Comparison of ENCODE assay signal across 8 cellular contexts in the genomic region with DNA sequence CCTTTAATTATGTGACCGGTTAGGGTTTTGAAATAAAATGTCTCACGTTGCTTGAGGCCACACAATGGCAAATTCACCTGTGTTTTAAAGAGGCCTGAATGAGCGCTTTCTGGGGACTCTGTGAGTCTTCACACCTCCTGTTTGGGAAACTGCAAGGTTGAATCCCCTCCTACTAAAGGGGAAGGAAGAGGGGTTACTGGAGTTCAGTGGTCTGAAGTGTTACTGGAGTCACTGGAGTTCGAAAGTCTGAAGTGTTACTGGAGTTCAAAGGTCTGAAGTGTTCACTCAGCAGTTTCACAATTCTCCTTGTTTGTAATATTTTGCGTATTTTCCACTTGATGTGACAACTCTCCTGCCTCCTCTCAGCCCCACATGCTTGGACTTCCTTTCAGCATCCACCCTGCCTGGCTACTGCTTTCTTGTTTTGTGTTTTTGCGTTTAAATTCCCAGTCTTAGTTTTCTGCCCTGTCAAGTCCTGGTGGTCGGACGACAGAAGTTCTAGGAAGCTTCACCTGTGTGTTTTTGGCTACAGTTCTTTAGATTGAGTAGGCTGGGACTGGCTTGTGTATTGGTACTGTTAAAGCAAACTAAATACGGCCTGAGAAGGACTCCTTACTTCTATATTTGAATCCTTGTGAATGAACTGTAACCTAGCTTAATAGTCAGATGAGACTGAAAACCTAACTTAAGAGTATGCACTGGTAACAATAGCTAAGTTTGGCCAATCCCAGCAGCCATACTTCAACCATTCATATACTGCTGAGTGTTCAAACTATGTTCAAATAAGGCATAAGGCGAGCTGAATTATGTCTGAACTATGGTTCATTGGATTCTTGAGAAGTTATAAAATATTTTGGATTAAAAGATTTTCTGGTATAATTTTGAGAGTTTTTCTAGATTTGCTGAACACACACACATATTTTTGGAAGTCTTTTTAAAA. TPM values are rescaled to one million over a fixed set of nuclear protein-coding genes. Genes with fewer than 3 reads are reported as not detected.
DNase-seq lines count a peak whose midpoint lies in the region; ATAC-seq, FAIRE-seq and TF ChIP-seq lines count a peak whose summit lies in the region.

No MANE protein-coding gene starts in this region.

- H2BK15ac ChIP-seq in H1 (ENCODE audit: low read length), result no peak overlapping the region

- H2BK20ac ChIP-seq in H1 (ENCODE audit: low read length), result no peak overlapping the region

- H3K27ac ChIP-seq in H1 (ENCODE audit: low read depth, low read length), result no peak overlapping the region
- H3K27ac ChIP-seq in aorta (ENCODE audit: low read depth in 1 of 2, low read length in 2 of 2), result no peak overlapping the region

- no peaks in the 10 kb centered on the region for H4K20me1 ChIP-seq in H1 (replicated peaks in 1 of 2; ENCODE audit: control insufficient read depth in 1 of 2, insufficient read depth in 2 of 2, low read length in 2 of 2)

- TF ChIP-seq CTCF in BJ (IDR thresholded peaks at IDR 0.05; ENCODE audit: insufficient read depth, low read depth, low read length) (no peak), H1 (IDR thresholded peaks at IDR 0.05; ENCODE audit: control extremely low read depth in 1 of 3, insufficient read depth in 1 of 3, low read depth in 1 of 3, low read length in 3 of 3) (no peak), natural killer cell (IDR thresholded peaks at IDR 0.05) (no peak)

- H3K9me3 Mint-ChIP-seq in natural killer cell, result no peaks in the 10 kb centered on the region

- no peak overlapping the region for H3K56ac ChIP-seq in H1 (replicated peaks; ENCODE audit: insufficient read length, low read depth, low read length)

- no peaks in the 10 kb centered on the region for H3K79me2 ChIP-seq in H1 (ENCODE audit: control insufficient read depth in 1 of 2, insufficient read depth in 2 of 2, low read length in 2 of 2)

- no peak for TF ChIP-seq POLR2A in H1 (IDR thresholded peaks at IDR 0.05; ENCODE audit: control extremely low read depth in 1 of 2, low read depth in 2 of 2, low read length in 2 of 2)

- no peak overlapping the region for H2AFZ ChIP-seq in H1 (ENCODE audit: low read length)

- H2AK5ac ChIP-seq in H1 (ENCODE audit: low read depth, low read length), result no peak overlapping the region

- FAIRE-seq in H1 (lab: Jason Lieb, UNC), result no peak

- no peak overlapping the region for H3K4ac ChIP-seq in H1 (replicated peaks; ENCODE audit: insufficient read length, low read depth, low read length)

- H2BK120ac ChIP-seq in H1 (replicated peaks; ENCODE audit: low read depth, low read length), result no peak overlapping the region

- no peaks in the 10 kb centered on the region for H3K9me3 ChIP-seq in H1 (ENCODE audit: insufficient read depth in 2 of 2, low read depth in 1 of 2, low read length in 1 of 2)
- no peaks in the 10 kb centered on the region for H3K9me3 ChIP-seq in aorta (ENCODE audit: control insufficient read depth, low read length)

- peak in 1 of 3 donors; percentile 16 for ATAC-seq in natural killer cell
- ATAC-seq in aorta (ENCODE audit: low FRiP score), result no peak
- no peak for ATAC-seq in GM18868 (IDR thresholded peaks at IDR 0.05; ENCODE audit: unreplicated experiment)
- ATAC-seq in HG02938 (IDR thresholded peaks at IDR 0.05; ENCODE audit: unreplicated experiment), result no peak

- TF ChIP-seq EP300 in H1 (IDR thresholded peaks at IDR 0.05; ENCODE audit: borderline replicate concordance in 1 of 2, low read depth in 2 of 2, low read length in 2 of 2), result no peak

- peaks cover 45 to 65% of the 10 kb centered on the region in 2 donors for H3K27me3 Mint-ChIP-seq in natural killer cell (ENCODE audit: low read depth in 2 of 2)

- H3K27me3 ChIP-seq in BJ (ENCODE audit: control insufficient read depth, insufficient read depth, low read length), result no peaks in the 10 kb centered on the region
- no peaks in the 10 kb centered on the region; a peak in 2 of 7 replicates for H3K27me3 ChIP-seq in H1 (replicated peaks in 1 of 4; ENCODE audit: control insufficient read depth in 3 of 4, extremely low read depth in 1 of 4, insufficient read depth in 3 of 4, low read length in 3 of 4)
- H3K27me3 ChIP-seq in aorta (ENCODE audit: control insufficient read depth in 1 of 2, insufficient read depth in 2 of 2, low read length in 1 of 2), result no peaks in the 10 kb centered on the region

- intact Hi-C loops in natural killer cell (cut with micrococcal nuclease), result no loop called here
- intact Hi-C loops in aorta (cut with DNase I), result no loop called here

- no peak overlapping the region; the same call in 1 of the 2 replicates for H3K18ac ChIP-seq in H1 (ENCODE audit: extremely low read depth, low read length)

- H3K4me1 Mint-ChIP-seq in natural killer cell, result peaks cover 22 to 24% of the 10 kb centered on the region in 2 donors

- peak overlapping the region; percentile 13; the same call in 1 of the 2 replicates for H2BK12ac ChIP-seq in H1 (ENCODE audit: low read depth, low read length)

- DNase-seq in BJ (ENCODE audit: low read depth) (no peak), NCI-H69 (lab: John Stamatoyannopoulos, UW) (peak; percentile 68), H1 (ENCODE audit: low read depth in 1 of 2, low spot score in 2 of 2) (no peak), natural killer cell (no peak), cerebellar nuclear complex (lab: John Stamatoyannopoulos, UW) (no peak), aorta (no peak)

- no peaks in the 10 kb centered on the region for H3K36me3 Mint-ChIP-seq in natural killer cell

- no peak overlapping the region for H2BK5ac ChIP-seq in H1 (ENCODE audit: low read depth, low read length)

- 76% methylated on average over 10 of the region's 10 CpGs; no CpG with 5 or more reads in 1 of the 2 experiments for WGBS in H1 (ENCODE audit: extremely low coverage in 1 of 2, insufficient coverage in 1 of 2, insufficient read length in 1 of 2, insufficient replicate concordance in 2 of 2, low coverage in 1 of 2, low lambda C conversion rate in 2 of 2, missing lambda C conversion rate in 1 of 2), 2 experiments
- 85 to 88% methylated on average over 10 of the region's 10 CpGs for WGBS in aorta, 2 donors

- H3K4me2 ChIP-seq in H1 (ENCODE audit: insufficient read depth in 1 of 2, low read depth in 2 of 2, low read length in 2 of 2), result peak overlapping the region; percentile 96 to 99

- no peak overlapping the region for H3K23ac ChIP-seq in H1 (ENCODE audit: insufficient read length)

- CTCF ChIA-PET in BJ (lab: Yijun Ruan, JAX) (interaction anchor here (1.5 to 2.6 kb wide), 6 partner anchors 9 to 48 kb away, joined by 4 to 26 read pairs (median 9); a partner anchor contains a TSS), H1 (lab: Charles Lee; ENCODE audit: partially characterized antibody) (interaction anchor here (0.6 to 12.0 kb wide), 10 partner anchors 9 to 397 kb away, joined by 3 to 62 read pairs (median 6); a partner anchor contains a TSS)

- no peak overlapping the region for H4K5ac ChIP-seq in H1 (ENCODE audit: insufficient read length, low read depth, low read length)

- no peak overlapping the region for H3K9ac ChIP-seq in H1 (replicated peaks in 1 of 4; ENCODE audit: extremely low read depth in 1 of 4, low read depth in 3 of 4, low read length in 3 of 4)

- no peak overlapping the region for H4K8ac ChIP-seq in H1 (ENCODE audit: extremely low read depth, insufficient read depth, low read length)

- H3K23me2 ChIP-seq in H1 (ENCODE audit: low read depth, low read length), result peaks cover 12% of the 10 kb centered on the region; the same call in 1 of the 2 replicates

- no peak overlapping the region for H3K14ac ChIP-seq in H1 (ENCODE audit: insufficient read length)

- POLR2A ChIA-PET in BJ (lab: Charles Lee) (no interaction called here), H1 (lab: Charles Lee; ENCODE audit: partially characterized antibody) (no interaction called here)

- peak overlapping the region; percentile 85 for H3K4me3 Mint-ChIP-seq in natural killer cell

- H3K36me3 ChIP-seq in BJ (ENCODE audit: control insufficient read depth, insufficient read depth, low read length), result no peaks in the 10 kb centered on the region
- H3K36me3 ChIP-seq in H1 (ENCODE audit: control insufficient read depth in 2 of 4, insufficient read depth in 4 of 4, low read length in 3 of 4), result no peaks in the 10 kb centered on the region
- H3K36me3 ChIP-seq in aorta (ENCODE audit: control insufficient read depth in 1 of 2, insufficient read depth in 2 of 2, low read length in 1 of 2), result no peaks in the 10 kb centered on the region

- no peak for TF ChIP-seq RAD21 in H1 (IDR thresholded peaks at IDR 0.05 in 1 of 2, conservative IDR thresholded peaks at IDR 0.05 in 1 of 2; ENCODE audit: low read depth in 2 of 2, low read length in 2 of 2)

- H3K27ac Mint-ChIP-seq in natural killer cell, result peak overlapping the region in 1 of 2 donors; percentile 70

- peaks cover 3 to 24% (median 11%) of the 10 kb centered on the region in 4 experiments; a peak in 6 of 7 replicates for H3K4me1 ChIP-seq in H1 (replicated peaks in 1 of 4; ENCODE audit: control insufficient read depth in 3 of 4, insufficient read depth in 4 of 4, low read length in 3 of 4)
- H3K4me1 ChIP-seq in aorta (ENCODE audit: control insufficient read depth in 1 of 2, insufficient read depth in 2 of 2, low read length in 2 of 2), result no peaks in the 10 kb centered on the region

- H3K4me3 ChIP-seq in BJ (ENCODE audit: low read depth, low read length) (peak overlapping the region; percentile 80), H1 (ENCODE audit: extremely low read depth in 1 of 4, insufficient read depth in 2 of 4, low read depth in 3 of 4, low read length in 4 of 4) (peak overlapping the region; percentile 72 to 86 (median 80); a peak in 5 of 8 replicates), aorta (ENCODE audit: low read length in 2 of 2) (no peak overlapping the region)

- no peak overlapping the region for H4K91ac ChIP-seq in H1 (replicated peaks; ENCODE audit: insufficient read length, low read length)

- H3K79me1 ChIP-seq in H1 (ENCODE audit: low read depth, low read length), result no peaks in the 10 kb centered on the region

RNA-seq across cellular contexts. Expression of a gene that starts 2.0 kb away (rescaled TPM):
- polyA plus RNA-seq in BJ (2011; rRNA removed), result 6.4 and 10.4 TPM in 2 replicates
- polyA minus RNA-seq in BJ (2011; rRNA and poly(A)+ RNA removed), result 1.7 and 2.5 TPM in 2 replicates
- 2.6 and 3.5 TPM in 2 replicates for total RNA-seq in H1 (2021; fragmentation: NEBNext Ultra II Directional; extraction: Animal tissue kit (Norgen Biotek cat#: 25700))
- polyA plus RNA-seq in H1 (2011; rRNA removed), result 3.7 and 3.9 TPM in 2 replicates
- 3.1 TPM for polyA plus RNA-seq in H1 (2011; cell fraction: cytosol; rRNA removed)
- polyA plus RNA-seq in H1 (2011; cell fraction: nucleus; rRNA removed), result 3.4 TPM
- 1.6 to 3.4 TPM (median 2.4 TPM) in 4 replicates for polyA plus RNA-seq in H1 (2012, experiment 1 of 2)
- 0.34 TPM for polyA plus RNA-seq in H1 (2012, experiment 2 of 2)
- polyA plus RNA-seq in H1 (2013, experiment 1 of 2), result 4.9 TPM
- 4.9 TPM for polyA plus RNA-seq in H1 (2013, experiment 2 of 2)
- 1.4 and 1.7 TPM in 2 replicates for polyA minus RNA-seq in H1 (2011; rRNA and poly(A)+ RNA removed)
- 3.2 TPM for polyA minus RNA-seq in H1 (2011; cell fraction: cytosol; rRNA and poly(A)+ RNA removed)
- 1.8 TPM for polyA minus RNA-seq in H1 (2011; cell fraction: nucleus; rRNA and poly(A)+ RNA removed)
- 1 to 10 TPM; 1.1 to 4.3 (median 3.9) TPM for total RNA-seq in natural killer cell
- total RNA-seq in aorta, result 1 to 10 TPM; 3.9 to 8.5 TPM
- polyA plus RNA-seq in aorta, result 10 to 100 TPM in 1 of 2 donors, 1 to 10 TPM in 1; 1.5 to 14.3 TPM

RNA-seq across cellular contexts. Expression of a gene that starts 11.5 kb away (rescaled TPM):
- polyA plus RNA-seq in BJ (2011; rRNA removed) (not detected in 2 replicates), H1 (2011; rRNA removed) (3.6 and 10.6 TPM in 2 replicates), aorta (not detected)
- not detected in 2 replicates for polyA minus RNA-seq in BJ (2011; rRNA and poly(A)+ RNA removed)
- total RNA-seq in H1 (2021; fragmentation: NEBNext Ultra II Directional; extraction: Animal tissue kit (Norgen Biotek cat#: 25700)), result 13.1 and 14.0 TPM in 2 replicates
- 14.1 TPM for polyA plus RNA-seq in H1 (2011; cell fraction: cytosol; rRNA removed)
- polyA plus RNA-seq in H1 (2011; cell fraction: nucleus; rRNA removed), result 2.1 TPM
- 13.7 to 26.6 TPM (median 15.3 TPM) in 4 replicates for polyA plus RNA-seq in H1 (2012, experiment 1 of 2)
- 5.9 TPM for polyA plus RNA-seq in H1 (2012, experiment 2 of 2)
- polyA plus RNA-seq in H1 (2013, experiment 1 of 2), result 8.0 TPM
- polyA plus RNA-seq in H1 (2013, experiment 2 of 2), result 7.7 TPM
- polyA minus RNA-seq in H1 (2011; rRNA and poly(A)+ RNA removed), result 1.6 and 4.9 TPM in 2 replicates
- polyA minus RNA-seq in H1 (2011; cell fraction: cytosol; rRNA and poly(A)+ RNA removed), result not detected
- polyA minus RNA-seq in H1 (2011; cell fraction: nucleus; rRNA and poly(A)+ RNA removed), result 1.5 TPM
- total RNA-seq in natural killer cell (not detected), aorta (not detected)

Comparison
In these comparisons a context has a peak if more than half of its experiments do, and no peak if none do; other contexts are left out.
1. H3K4me3 ChIP-seq: peak in BJ (single experiment) and H1 (4 of 4); none in aorta (0 of 2).
2. RNA of a gene that starts 11.5 kb away (total RNA-seq): 13.1 to 14.0 TPM in H1; not detected in aorta and not detected in natural killer cell; every median in the first group is over 10 times any median in the second.